ENCODE assay signal across 25 cellular contexts in genomic region chr5:1362242-1363015, GRCh38.
"Had no signal": no experiment of that assay in that cellular context is flagged by ENCODE, and none has a peak within 500 bp of the region (broad histone marks: within the 10 kb centered on the region; RNA-seq: fewer than 3 reads in every experiment).

No MANE protein-coding gene starts in this region.

- H3K4me1 Mint-ChIP-seq: activated T-helper 17 cell treated with anti-CD3 and anti-CD28 coated beads, Interleukin-2, amount 50 U/mL, for 72 hours; nephron; stimulated activated effector memory CD8-positive, alpha-beta T cell treated with anti-CD3 and anti-CD28 coated beads, Interleukin-12 subunit alpha, Interleukin-12 subunit beta, amount 100 ng/mL, for 72 hours; stimulated activated naive CD8-positive, alpha-beta T cell treated with anti-CD3 and anti-CD28 coated beads, Interleukin-15, amount 100 ng/mL, for 72 hours had no signal

- H3K36me3 ChIP-seq: brain microvascular endothelial cell, gastroesophageal sphincter, right lobe of liver had no signal

- H3K27ac Mint-ChIP-seq: activated B cell treated with CpG ODN at 0.5 μM for 24 hours; activated CD8-positive, alpha-beta T cell treated with anti-CD3 and anti-CD28 coated beads for 36 hours; activated T-helper 17 cell treated with anti-CD3 and anti-CD28 coated beads, Interleukin-2, amount 50 U/mL, for 72 hours; nephron; stimulated activated effector memory CD8-positive, alpha-beta T cell treated with anti-CD3 and anti-CD28 coated beads, Interleukin-12 subunit alpha, Interleukin-12 subunit beta, amount 100 ng/mL, for 72 hours; stimulated activated naive CD8-positive, alpha-beta T cell treated with anti-CD3 and anti-CD28 coated beads, Interleukin-15, amount 100 ng/mL, for 72 hours; type B pancreatic cell had no signal

- H3K27me3 ChIP-seq: brain microvascular endothelial cell had no signal

- ATAC-seq: activated CD8-positive, alpha-beta T cell treated with anti-CD3 and anti-CD28 coated beads for 36 hours; activated T-cell treated with anti-CD3 and anti-CD28 coated beads, Interleukin-2, amount 50 U/mL, for 4 hours; activated T-helper 17 cell treated with anti-CD3 and anti-CD28 coated beads, Interleukin-2, amount 50 U/mL, for 72 hours; gastroesophageal sphincter; left cardiac atrium; left ventricle myocardium superior; stimulated activated effector memory CD8-positive, alpha-beta T cell treated with anti-CD3 and anti-CD28 coated beads, Interleukin-12 subunit alpha, Interleukin-12 subunit beta, amount 100 ng/mL, for 72 hours; stimulated activated naive CD8-positive, alpha-beta T cell treated with anti-CD3 and anti-CD28 coated beads, Interleukin-15, amount 100 ng/mL, for 72 hours had no signal

- H3K4me3 ChIP-seq: gastroesophageal sphincter, right lobe of liver had no signal

- H3K4me1 ChIP-seq: gastroesophageal sphincter, right lobe of liver had no signal

- H3K4me3 Mint-ChIP-seq: activated B cell treated with CpG ODN at 0.5 μM for 24 hours; activated CD8-positive, alpha-beta T cell treated with anti-CD3 and anti-CD28 coated beads for 36 hours; activated T-cell treated with anti-CD3 and anti-CD28 coated beads, Interleukin-2, amount 50 U/mL, for 4 hours; activated T-helper 17 cell treated with anti-CD3 and anti-CD28 coated beads, Interleukin-2, amount 50 U/mL, for 72 hours; nephron; stimulated activated effector memory CD8-positive, alpha-beta T cell treated with anti-CD3 and anti-CD28 coated beads, Interleukin-12 subunit alpha, Interleukin-12 subunit beta, amount 100 ng/mL, for 72 hours; stimulated activated naive CD8-positive, alpha-beta T cell treated with anti-CD3 and anti-CD28 coated beads, Interleukin-15, amount 100 ng/mL, for 72 hours; type B pancreatic cell had no signal

- FAIRE-seq: astrocyte, endothelial cell of umbilical vein, keratinocyte had no signal

- H3K9me3 ChIP-seq: gastroesophageal sphincter, right lobe of liver had no signal

- H3K9me3 Mint-ChIP-seq: activated B cell treated with CpG ODN at 0.5 μM for 24 hours; activated CD8-positive, alpha-beta T cell treated with anti-CD3 and anti-CD28 coated beads for 36 hours; activated T-cell treated with anti-CD3 and anti-CD28 coated beads, Interleukin-2, amount 50 U/mL, for 4 hours; activated T-helper 17 cell treated with anti-CD3 and anti-CD28 coated beads, Interleukin-2, amount 50 U/mL, for 72 hours; nephron; stimulated activated effector memory CD8-positive, alpha-beta T cell treated with anti-CD3 and anti-CD28 coated beads, Interleukin-12 subunit alpha, Interleukin-12 subunit beta, amount 100 ng/mL, for 72 hours; stimulated activated naive CD8-positive, alpha-beta T cell treated with anti-CD3 and anti-CD28 coated beads, Interleukin-15, amount 100 ng/mL, for 72 hours; type B pancreatic cell had no signal

- H3K27ac ChIP-seq: brain microvascular endothelial cell, gastroesophageal sphincter, right lobe of liver had no signal

- DNase-seq: activated B cell treated with CpG ODN at 0.5 μM for 24 hours; activated CD4-positive, alpha-beta T cell treated with anti-CD3 and anti-CD28 coated beads, Interleukin-2, amount 50 U/mL, for 1 hour; activated CD8-positive, alpha-beta T cell treated with anti-CD3 and anti-CD28 coated beads for 36 hours; activated gamma-delta T cell treated with Interleukin-2 at 50 U/mL for 16 hours; activated naive CD4-positive, alpha-beta T cell treated with anti-CD3 and anti-CD28 coated beads, Interleukin-2, amount 50 U/mL, for 16 hours; activated T-cell treated with anti-CD3 and anti-CD28 coated beads, Interleukin-2, amount 50 U/mL, for 4 hours; amniotic stem cell; brain microvascular endothelial cell; caudate nucleus; head of caudate nucleus; hippocampal formation; left cardiac atrium; left ventricle myocardium superior; stimulated activated CD4-positive, alpha-beta T cell treated with anti-CD3 and anti-CD28 coated beads, Interleukin-4, amount 100 ng/mL, for 24 hours; stimulated activated naive CD8-positive, alpha-beta T cell treated with anti-CD3 and anti-CD28 coated beads, Interleukin-15, amount 100 ng/mL, for 72 hours; substantia nigra had no signal

- H3K36me3 Mint-ChIP-seq: stimulated activated effector memory CD8-positive, alpha-beta T cell treated with anti-CD3 and anti-CD28 coated beads, Interleukin-12 subunit alpha, Interleukin-12 subunit beta, amount 100 ng/mL, for 72 hours; type B pancreatic cell had no signal
